ENCODE assay signal across 1 cellular context in the genomic region with DNA sequence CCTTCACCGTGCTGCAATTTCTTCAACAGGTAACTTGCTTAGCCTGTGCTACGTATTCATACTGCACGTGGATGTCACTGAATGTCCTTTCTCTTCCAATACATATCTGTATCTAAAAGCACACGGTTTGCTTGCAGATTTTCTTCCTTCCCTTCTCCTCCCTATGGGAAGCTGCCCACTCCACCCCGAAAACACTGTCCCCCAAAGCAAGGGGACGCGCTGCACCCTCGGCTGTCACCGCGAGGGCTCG.
TF ChIP-seq lines count a peak whose summit lies in the region.

No MANE protein-coding gene starts in this region.

TF ChIP-seq in K562, 482 proteins besides CTCF, POLR2A, EP300 and RAD21 (continued from another document):
- TF ChIP-seq, protein P1, sequence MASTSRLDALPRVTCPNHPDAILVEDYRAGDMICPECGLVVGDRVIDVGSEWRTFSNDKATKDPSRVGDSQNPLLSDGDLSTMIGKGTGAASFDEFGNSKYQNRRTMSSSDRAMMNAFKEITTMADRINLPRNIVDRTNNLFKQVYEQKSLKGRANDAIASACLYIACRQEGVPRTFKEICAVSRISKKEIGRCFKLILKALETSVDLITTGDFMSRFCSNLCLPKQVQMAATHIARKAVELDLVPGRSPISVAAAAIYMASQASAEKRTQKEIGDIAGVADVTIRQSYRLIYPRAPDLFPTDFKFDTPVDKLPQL (IDR thresholded peaks at IDR 0.05; ENCODE audit: extremely low read depth, insufficient read length), result no peak
- TF ChIP-seq, protein P2, sequence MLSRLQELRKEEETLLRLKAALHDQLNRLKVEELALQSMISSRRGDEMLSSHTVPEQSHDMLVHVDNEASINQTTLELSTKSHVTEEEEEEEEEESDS (CRISPR knock-in tag; IDR thresholded peaks at IDR 0.05), result no peak
- TF ChIP-seq, protein P3, sequence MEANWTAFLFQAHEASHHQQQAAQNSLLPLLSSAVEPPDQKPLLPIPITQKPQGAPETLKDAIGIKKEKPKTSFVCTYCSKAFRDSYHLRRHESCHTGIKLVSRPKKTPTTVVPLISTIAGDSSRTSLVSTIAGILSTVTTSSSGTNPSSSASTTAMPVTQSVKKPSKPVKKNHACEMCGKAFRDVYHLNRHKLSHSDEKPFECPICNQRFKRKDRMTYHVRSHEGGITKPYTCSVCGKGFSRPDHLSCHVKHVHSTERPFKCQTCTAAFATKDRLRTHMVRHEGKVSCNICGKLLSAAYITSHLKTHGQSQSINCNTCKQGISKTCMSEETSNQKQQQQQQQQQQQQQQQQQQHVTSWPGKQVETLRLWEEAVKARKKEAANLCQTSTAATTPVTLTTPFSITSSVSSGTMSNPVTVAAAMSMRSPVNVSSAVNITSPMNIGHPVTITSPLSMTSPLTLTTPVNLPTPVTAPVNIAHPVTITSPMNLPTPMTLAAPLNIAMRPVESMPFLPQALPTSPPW (CRISPR knock-in tag; IDR thresholded peaks at IDR 0.05), result no peak
